In genomic region chr1:162734047-162734446, GRCh38 we compare ENCODE assay signal across 28 cellular contexts.
"Had no signal": no experiment of that assay in that cellular context is flagged by ENCODE, and none has a peak within 500 bp of the region (broad histone marks: within the 10 kb centered on the region; RNA-seq: fewer than 3 reads in every experiment).

No MANE protein-coding gene starts in this region.

- H3K36me3 ChIP-seq: adrenal gland, SJCRH30, WERI-Rb-1 had no signal

- DNase-seq: activated CD4-positive, alpha-beta memory T cell treated with anti-CD3 and anti-CD28 coated beads, Interleukin-2, amount 10 ng/mL, durations not matched to agents 7 days and 5 days; activated CD4-positive, alpha-beta T cell treated with anti-CD3 and anti-CD28 coated beads for 36 hours; activated CD4-positive, alpha-beta T cell treated with anti-CD3 and anti-CD28 coated beads, Interleukin-2, amount 50 U/mL, for 1 hour; activated gamma-delta T cell treated with Interleukin-2 at 50 U/mL for 16 hours; activated naive CD4-positive, alpha-beta T cell treated with anti-CD3 and anti-CD28 coated beads, Interleukin-2, amount 50 U/mL, for 16 hours; activated naive CD8-positive, alpha-beta T cell treated with anti-CD3 and anti-CD28 coated beads, Interleukin-2, amount 10 ng/mL, durations not matched to agents 7 days and 5 days; activated T-cell treated with anti-CD3 and anti-CD28 coated beads for 4 hours; activated T-cell treated with anti-CD3 and anti-CD28 coated beads, Interleukin-2, amount 50 U/mL, for 48 hours; adrenal gland; anterior cingulate cortex; MG63; MV-4-11; NCI-H1092 treated with DMSO at 0.1 percent for 48 hours; NCI-H1417 treated with DMSO at 0.1 percent for 48 hours; NCI-H1694; NCI-H2029; NCI-H2107; NCI-H2171 treated with DMSO at 0.1 percent for 48 hours; NCI-H345; NCI-H510A; NCI-H526 treated with DMSO at 0.1 percent for 48 hours; NCI-H82; Right ventricle myocardium superior; SJCRH30; SK-N-SH; T-helper 1 cell; WERI-Rb-1 had no signal

- H3K4me1 ChIP-seq: SJCRH30 had no signal

- H3K4me2 ChIP-seq: SK-N-SH had no signal

- H3K4me1 Mint-ChIP-seq: activated CD4-positive, alpha-beta memory T cell treated with anti-CD3 and anti-CD28 coated beads, Interleukin-2, amount 10 ng/mL, durations not matched to agents 7 days and 5 days; activated CD4-positive, alpha-beta T cell treated with anti-CD3 and anti-CD28 coated beads for 36 hours; activated naive CD8-positive, alpha-beta T cell treated with anti-CD3 and anti-CD28 coated beads, Interleukin-2, amount 10 ng/mL, durations not matched to agents 7 days and 5 days; activated T-helper 17 cell treated with anti-CD3 and anti-CD28 coated beads, Interleukin-2, amount 50 U/mL, for 72 hours had no signal

- ATAC-seq: activated CD4-positive, alpha-beta T cell treated with anti-CD3 and anti-CD28 coated beads for 36 hours; activated T-helper 17 cell treated with anti-CD3 and anti-CD28 coated beads, Interleukin-2, amount 50 U/mL, for 72 hours had no signal

- H3K27me3 Mint-ChIP-seq: activated CD4-positive, alpha-beta memory T cell treated with anti-CD3 and anti-CD28 coated beads, Interleukin-2, amount 10 ng/mL, durations not matched to agents 7 days and 5 days had no signal

- H3K9me2 ChIP-seq: SK-N-SH had no signal

- H3K36me3 Mint-ChIP-seq: activated naive CD8-positive, alpha-beta T cell treated with anti-CD3 and anti-CD28 coated beads, Interleukin-2, amount 10 ng/mL, durations not matched to agents 7 days and 5 days had no signal

- H3K4me3 Mint-ChIP-seq: activated CD4-positive, alpha-beta memory T cell treated with anti-CD3 and anti-CD28 coated beads, Interleukin-2, amount 10 ng/mL, durations not matched to agents 7 days and 5 days; activated CD4-positive, alpha-beta T cell treated with anti-CD3 and anti-CD28 coated beads for 36 hours; activated naive CD8-positive, alpha-beta T cell treated with anti-CD3 and anti-CD28 coated beads, Interleukin-2, amount 10 ng/mL, durations not matched to agents 7 days and 5 days; activated T-helper 17 cell treated with anti-CD3 and anti-CD28 coated beads, Interleukin-2, amount 50 U/mL, for 72 hours had no signal

- H3K9me3 ChIP-seq: adrenal gland, SJCRH30, SK-N-SH had no signal

- H3K27me3 ChIP-seq: adrenal gland, MG63, SJCRH30 had no signal

- H3K4me3 ChIP-seq: adrenal gland, MG63, SJCRH30 had no signal

- H3K9ac ChIP-seq: SK-N-SH had no signal

- H3K27ac Mint-ChIP-seq: activated CD4-positive, alpha-beta memory T cell treated with anti-CD3 and anti-CD28 coated beads, Interleukin-2, amount 10 ng/mL, durations not matched to agents 7 days and 5 days; activated CD4-positive, alpha-beta T cell treated with anti-CD3 and anti-CD28 coated beads for 36 hours; activated naive CD8-positive, alpha-beta T cell treated with anti-CD3 and anti-CD28 coated beads, Interleukin-2, amount 10 ng/mL, durations not matched to agents 7 days and 5 days; activated T-helper 17 cell treated with anti-CD3 and anti-CD28 coated beads, Interleukin-2, amount 50 U/mL, for 72 hours had no signal

- H3K9me3 Mint-ChIP-seq: activated CD4-positive, alpha-beta memory T cell treated with anti-CD3 and anti-CD28 coated beads, Interleukin-2, amount 10 ng/mL, durations not matched to agents 7 days and 5 days; activated naive CD8-positive, alpha-beta T cell treated with anti-CD3 and anti-CD28 coated beads, Interleukin-2, amount 10 ng/mL, durations not matched to agents 7 days and 5 days; activated T-helper 17 cell treated with anti-CD3 and anti-CD28 coated beads, Interleukin-2, amount 50 U/mL, for 72 hours had no signal

- H3K27ac ChIP-seq: SJCRH30, WERI-Rb-1 had no signal
